Comparison of ENCODE assay signal across 8 cellular contexts in genomic region chr9:91422832-91423711, GRCh38.
DNase-seq lines count a peak whose midpoint lies in the region; ATAC-seq lines count a peak whose summit lies in the region.

No MANE protein-coding gene starts in this region.

- peaks cover 16% of the 10 kb centered on the region for H3K36me3 Mint-ChIP-seq in effector memory CD8-positive, alpha-beta T cell (ENCODE audit: insufficient read depth)
- H3K36me3 Mint-ChIP-seq in memory B cell = peaks cover 4% of the 10 kb centered on the region
- peaks cover 68% of the 10 kb centered on the region for H3K36me3 Mint-ChIP-seq in stimulated activated effector memory CD8-positive, alpha-beta T cell treated with anti-CD3 and anti-CD28 coated beads, Interleukin-12 subunit alpha, Interleukin-12 subunit beta, amount 100 ng/mL, for 72 hours

- no peaks in the 10 kb centered on the region for H3K9me3 Mint-ChIP-seq in effector memory CD8-positive, alpha-beta T cell
- H3K9me3 Mint-ChIP-seq in memory B cell = no peaks in the 10 kb centered on the region
- no peaks in the 10 kb centered on the region for H3K9me3 Mint-ChIP-seq in stimulated activated effector memory CD8-positive, alpha-beta T cell treated with anti-CD3 and anti-CD28 coated beads, Interleukin-12 subunit alpha, Interleukin-12 subunit beta, amount 100 ng/mL, for 72 hours

- ATAC-seq in HG02884 (IDR thresholded peaks at IDR 0.05; ENCODE audit: unreplicated experiment) (peak; percentile 31), memory B cell (ENCODE audit: low read depth) (peak; percentile 62)
- ATAC-seq in effector memory CD8-positive, alpha-beta T cell (replicated peaks) = peak; percentile 52
- ATAC-seq in stimulated activated effector memory CD8-positive, alpha-beta T cell treated with anti-CD3 and anti-CD28 coated beads, Interleukin-12 subunit alpha, Interleukin-12 subunit beta, amount 100 ng/mL, for 72 hours = peak; percentile 51

- H3K27ac Mint-ChIP-seq in effector memory CD8-positive, alpha-beta T cell = peak overlapping the region; percentile 84 to 97
- peak overlapping the region; percentile 73 for H3K27ac Mint-ChIP-seq in memory B cell
- H3K27ac Mint-ChIP-seq in stimulated activated effector memory CD8-positive, alpha-beta T cell treated with anti-CD3 and anti-CD28 coated beads, Interleukin-12 subunit alpha, Interleukin-12 subunit beta, amount 100 ng/mL, for 72 hours = peak overlapping the region; percentile 96

- peaks cover 12 to 18% of the 10 kb centered on the region in 2 donors for H3K27me3 Mint-ChIP-seq in effector memory CD8-positive, alpha-beta T cell
- H3K27me3 Mint-ChIP-seq in memory B cell = peaks cover 14% of the 10 kb centered on the region

- DNase-seq in NOMO-1 treated with DMSO at 0.1 percent for 48 hours (lab: John Stamatoyannopoulos, UW; ENCODE audit: unreplicated experiment) (peak; percentile 31), NOMO-1 treated with dmso at 0.1 percent for 144 hours (lab: John Stamatoyannopoulos, UW; ENCODE audit: unreplicated experiment) (no peak), NCI-H2227 (lab: John Stamatoyannopoulos, UW; ENCODE audit: unreplicated experiment) (peak; percentile 52), memory B cell (ENCODE audit: low spot score in 2 of 2) (peak; percentile 57 to 68)
- DNase-seq in activated CD8-positive, alpha-beta memory T cell treated with anti-CD3 and anti-CD28 coated beads for 24 hours = peak; percentile 84
- DNase-seq in effector memory CD8-positive, alpha-beta T cell = peak; percentile 46 to 59 (median 52)
- DNase-seq in stimulated activated effector memory CD8-positive, alpha-beta T cell treated with anti-CD3 and anti-CD28 coated beads, Interleukin-12 subunit alpha, Interleukin-12 subunit beta, amount 100 ng/mL, for 72 hours (ENCODE audit: low spot score in 2 of 2) = peak in 1 of 2 donors; percentile 79

- peaks cover 37 to 43% of the 10 kb centered on the region in 2 donors for H3K4me1 Mint-ChIP-seq in effector memory CD8-positive, alpha-beta T cell (ENCODE audit: low read depth in 2 of 2)
- peaks cover 39% of the 10 kb centered on the region for H3K4me1 Mint-ChIP-seq in memory B cell
- H3K4me1 Mint-ChIP-seq in stimulated activated effector memory CD8-positive, alpha-beta T cell treated with anti-CD3 and anti-CD28 coated beads, Interleukin-12 subunit alpha, Interleukin-12 subunit beta, amount 100 ng/mL, for 72 hours = peaks cover 51% of the 10 kb centered on the region

- peak overlapping the region; percentile 95 to 98 for H3K4me3 Mint-ChIP-seq in effector memory CD8-positive, alpha-beta T cell
- peak overlapping the region; percentile 88 for H3K4me3 Mint-ChIP-seq in memory B cell
- H3K4me3 Mint-ChIP-seq in stimulated activated effector memory CD8-positive, alpha-beta T cell treated with anti-CD3 and anti-CD28 coated beads, Interleukin-12 subunit alpha, Interleukin-12 subunit beta, amount 100 ng/mL, for 72 hours = peak overlapping the region; percentile 99
